ENCODE assay signal across 8 cellular contexts in the genomic region with DNA sequence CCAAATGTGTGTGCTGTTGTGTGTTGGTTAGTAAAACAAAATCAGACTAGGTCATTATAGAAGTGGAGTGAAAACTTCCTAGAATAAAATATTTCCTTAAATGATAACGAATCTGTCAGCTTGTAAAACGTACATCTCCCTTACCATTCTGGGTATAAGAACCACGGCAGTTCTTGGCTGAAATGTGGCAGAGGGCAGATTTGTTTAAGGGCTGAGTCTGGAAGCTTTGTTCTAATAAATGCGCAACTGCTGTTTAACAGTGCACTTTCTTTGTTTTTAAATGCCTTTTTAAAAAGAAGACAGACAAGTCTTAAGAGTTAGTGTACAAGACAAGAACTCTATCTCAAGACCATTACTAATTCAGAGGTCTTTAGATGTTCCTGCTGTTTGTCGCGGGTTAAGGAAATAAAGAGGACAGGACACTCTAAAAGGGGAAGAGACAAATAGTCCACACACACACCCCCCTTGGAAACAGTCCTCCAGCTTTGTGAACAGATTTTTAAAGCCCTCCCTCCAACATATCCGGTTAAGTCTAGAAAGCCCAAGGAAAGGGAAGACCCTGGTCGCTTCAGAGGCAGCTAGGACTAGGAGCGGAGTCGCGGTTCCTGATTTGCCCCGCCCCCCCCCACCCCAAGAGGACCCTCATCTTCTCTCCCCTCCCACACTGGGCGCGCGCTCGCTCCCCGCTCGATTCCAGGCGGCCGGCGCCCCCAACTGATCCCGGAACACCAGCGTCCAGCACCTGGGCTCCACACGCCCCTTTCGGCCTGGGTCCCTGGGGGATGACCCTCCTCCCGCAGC. TPM values are rescaled to one million over a fixed set of nuclear protein-coding genes. Genes with fewer than 3 reads are reported as not detected.
A peak's percentile ranks its signal among the peaks of the same experiment; 100 is the strongest.
DNase-seq lines count a peak whose midpoint lies in the region; ATAC-seq and TF ChIP-seq lines count a peak whose summit lies in the region.

No MANE protein-coding gene starts in this region.

- H3K9me3 ChIP-seq in NT2/D1 (ENCODE audit: insufficient read depth, low read length) (peaks cover 4% of the 10 kb centered on the region; the same call in 1 of the 2 replicates), iPS DF 6.9 (ENCODE audit: control insufficient read depth, insufficient read depth, low read length) (no peaks in the 10 kb centered on the region), sigmoid colon (no peaks in the 10 kb centered on the region)

- H3K9ac ChIP-seq in NT2/D1 (ENCODE audit: insufficient read length, low read depth): peak overlapping the region; percentile 92

- no peak for TF ChIP-seq EP300 in sigmoid colon (IDR thresholded peaks at IDR 0.05)

- no CpG with 5 or more reads among the region's 26 CpGs for whole genome bisulfite sequencing in iPS DF 6.9 (ENCODE audit: insufficient coverage, insufficient read length)
- 1% methylated on average over 26 of the region's 26 CpGs for WGBS in sigmoid colon, 2 donors

- H3K27me3 ChIP-seq in NT2/D1 (ENCODE audit: insufficient read depth, insufficient read length) (no peaks in the 10 kb centered on the region), iPS DF 6.9 (ENCODE audit: control insufficient read depth, insufficient read depth, low read length) (no peaks in the 10 kb centered on the region), sigmoid colon (no peaks in the 10 kb centered on the region)

- H3K27ac ChIP-seq in iPS DF 6.9 (ENCODE audit: low read length) (no peak overlapping the region), sigmoid colon (peak overlapping the region; percentile 93 to 97 (median 94))

- intact Hi-C loops in sigmoid colon (cut with DNase I): loop anchor here (2.0 kb wide), 1 partner anchor 118 kb away; no protein-coding TSS in a partner anchor

- TF ChIP-seq CTCF in astrocyte of the spinal cord (IDR thresholded peaks at IDR 0.05; ENCODE audit: low read depth, low read length) (no peak), sigmoid colon (IDR thresholded peaks at IDR 0.05) (no peak)

- H3K4me1 ChIP-seq in NT2/D1 (ENCODE audit: insufficient read depth, insufficient read length): no peaks in the 10 kb centered on the region
- H3K4me1 ChIP-seq in iPS DF 6.9 (ENCODE audit: control insufficient read depth, insufficient read depth, low read length): no peaks in the 10 kb centered on the region
- peaks cover 0 to 39% (median 12%) of the 10 kb centered on the region in 4 donors for H3K4me1 ChIP-seq in sigmoid colon

- in situ Hi-C loops in astrocyte of the spinal cord (cut with HindIII; ENCODE audit: low sequenced_read_pairs): no loop called here

- peak; percentile 27 for ATAC-seq in GM19023 (IDR thresholded peaks at IDR 0.05; ENCODE audit: unreplicated experiment)
- peak; percentile 24 for ATAC-seq in HG03432 (IDR thresholded peaks at IDR 0.05; ENCODE audit: unreplicated experiment)

- TF ChIP-seq POLR2A in sigmoid colon (IDR thresholded peaks at IDR 0.05): no peak

- H3K36me3 ChIP-seq in NT2/D1 (ENCODE audit: insufficient read depth, insufficient read length, low read length): peaks cover 37% of the 10 kb centered on the region
- H3K36me3 ChIP-seq in iPS DF 6.9 (ENCODE audit: control insufficient read depth, insufficient read depth, low read length): peaks cover 3% of the 10 kb centered on the region; the same call in 1 of the 2 replicates
- H3K36me3 ChIP-seq in sigmoid colon: peaks cover 0 to 16% (median 0%) of the 10 kb centered on the region in 4 donors

- H3K4me3 ChIP-seq in NT2/D1 (ENCODE audit: insufficient read length, low read depth): peak overlapping the region; percentile 82
- H3K4me3 ChIP-seq in astrocyte of the spinal cord (ENCODE audit: low read depth, low read length): peak overlapping the region; percentile 88
- peak overlapping the region; percentile 81; the same call in 1 of the 2 replicates for H3K4me3 ChIP-seq in iPS DF 6.9 (ENCODE audit: low read length)
- peak overlapping the region; percentile 84 to 97 (median 94) for H3K4me3 ChIP-seq in sigmoid colon

- DNase-seq in Ammon's horn (ENCODE audit: low spot score) (peak; percentile 35), NT2/D1 (ENCODE audit: low read depth, low spot score) (peak; percentile 9), astrocyte of the spinal cord (ENCODE audit: low read depth, low spot score) (peak; percentile 52), iPS DF 6.9 (ENCODE audit: low read depth, low spot score) (no peak), sigmoid colon (no peak), NCI-H128 (lab: John Stamatoyannopoulos, UW; ENCODE audit: unreplicated experiment) (no peak)

RNA-seq across cellular contexts. Expression of gene SYNRG, which starts 0.6 kb away (rescaled TPM):
- total RNA-seq in sigmoid colon: 10 to 100 TPM; 16.8 to 26.0 (median 20.1) TPM
- 10 to 100 TPM in 1 of 3 donors, 1 to 10 TPM in 2; 7.4 to 20.5 (median 8.4) TPM for polyA plus RNA-seq in sigmoid colon

RNA-seq across cellular contexts. Expression of gene DDX52, which starts 34.7 kb away (rescaled TPM):
- 10 to 100 TPM; 16.5 to 21.2 (median 19.2) TPM for total RNA-seq in sigmoid colon
- 10 to 100 TPM in 1 of 3 donors, 1 to 10 TPM in 2; 7.6 to 15.2 (median 7.8) TPM for polyA plus RNA-seq in sigmoid colon

Comparison
In these comparisons a context has a peak if more than half of its experiments do, and no peak if none do; other contexts are left out.
1. DNase-seq: peak in Ammon's horn (single experiment), NT2/D1 (single experiment) and astrocyte of the spinal cord (single experiment); none in iPS DF 6.9 (single experiment), sigmoid colon (single experiment) and NCI-H128 (single experiment).
2. Peak in every context shown above with its lines, with median percentiles within 50 percentile points of each other: H3K4me3 ChIP-seq.